ENCODE assay signal across 13 cellular contexts in genomic region chr9:127746959-127747569, GRCh38. TPM values are rescaled to one million over a fixed set of nuclear protein-coding genes. Genes with fewer than 3 reads are reported as not detected.
DNase-seq lines count a peak whose midpoint lies in the region; ATAC-seq, FAIRE-seq and TF ChIP-seq lines count a peak whose summit lies in the region.
"Had no signal": no experiment of that assay in that cellular context is flagged by ENCODE, and none has a peak within 500 bp of the region (broad histone marks: within the 10 kb centered on the region; RNA-seq: fewer than 3 reads in every experiment).

No MANE protein-coding gene starts in this region.

- H3K27ac ChIP-seq in HepG2 (ENCODE audit: extremely low read length, insufficient read depth, low read length) = no peak overlapping the region
- H3K27ac ChIP-seq in right lobe of liver = no peak overlapping the region
- no peak overlapping the region for H3K27ac ChIP-seq in left lung
- H3K27ac ChIP-seq: stomach had no signal

- TF ChIP-seq CTCF in HepG2 (CRISPR knock-in tag; IDR thresholded peaks at IDR 0.05) (peak; percentile 18; the same call in 1 of the 2 replicates), right lobe of liver (IDR thresholded peaks at IDR 0.05) (no peak), astrocyte of the spinal cord (IDR thresholded peaks at IDR 0.05; ENCODE audit: low read depth, low read length) (peak; percentile 3), left lung (IDR thresholded peaks at IDR 0.05) (no peak)

- no peaks in the 10 kb centered on the region for H3K79me2 ChIP-seq in HepG2 (ENCODE audit: insufficient read depth, low read length)

- no peak overlapping the region for H3K4me3 Mint-ChIP-seq in stimulated activated naive B cell treated with anti-CD40 and anti-IgM and Interleukin-4, amounts not matched to agents 10 μg/mL and 1 μg/mL and 100 μg/mL, for 72 hours
- H3K4me3 Mint-ChIP-seq: mesothelial cell of epicardium had no signal

- H2AFZ ChIP-seq in HepG2 (ENCODE audit: low read length) = no peak overlapping the region

- DNase-seq in HepG2 (ENCODE audit: low spot score) (no peak), right lobe of liver (no peak), SW480 (ENCODE audit: low spot score) (peak; percentile 45), astrocyte of the spinal cord (ENCODE audit: low read depth, low spot score) (no peak), NCI-H510A treated with DMSO at 0.1 percent for 48 hours (lab: John Stamatoyannopoulos, UW) (no peak), left lung (no peak), left cardiac atrium (no peak)
- DNase-seq in stimulated activated naive B cell treated with anti-CD40 and anti-IgM and Interleukin-4, amounts not matched to agents 10 μg/mL and 1 μg/mL and 100 μg/mL, for 72 hours = no peak
- DNase-seq: amygdala, NCI-H1417, stomach had no signal

- no peaks in the 10 kb centered on the region for H3K4me1 ChIP-seq in HepG2 (ENCODE audit: insufficient read depth, low read length)
- H3K4me1 ChIP-seq in right lobe of liver = no peaks in the 10 kb centered on the region
- peaks cover 0 to 7% of the 10 kb centered on the region in 2 donors for H3K4me1 ChIP-seq in left lung

- 36% methylated on average over 7 of the region's 15 CpGs for WGBS in HepG2 (ENCODE audit: low lambda C conversion rate)
- 40% methylated on average over 5 of the region's 15 CpGs for WGBS in right lobe of liver (ENCODE audit: insufficient coverage, low coverage, low lambda C conversion rate, missing lambda C conversion rate)

- TF ChIP-seq POLR2A in HepG2 (IDR thresholded peaks at IDR 0.05; ENCODE audit: insufficient read depth in 1 of 2, low read depth in 2 of 2, low read length in 2 of 2) = no peak
- no peak for TF ChIP-seq POLR2A in right lobe of liver (IDR thresholded peaks at IDR 0.05)

- no peak overlapping the region for H3K9ac ChIP-seq in HepG2 (ENCODE audit: insufficient read depth, low read depth, low read length)

- no peak for FAIRE-seq in HepG2 (lab: Jason Lieb, UNC)
- FAIRE-seq: keratinocyte had no signal

- H3K27me3 ChIP-seq in HepG2 (ENCODE audit: control insufficient read depth in 1 of 2, insufficient read depth in 2 of 2, low read length in 2 of 2) (peaks cover 4 to 50% of the 10 kb centered on the region in 2 experiments; a peak in 3 of 5 replicates), right lobe of liver (peaks cover 0 to 8% of the 10 kb centered on the region in 2 donors), left lung (no peaks in the 10 kb centered on the region)

- in situ Hi-C loops in HepG2 (cut with HindIII; ENCODE audit: extremely low pct_ligation_motif_present, low pct_unique_long_range_greater_than_20kb) (no loop called here), astrocyte of the spinal cord (cut with HindIII; ENCODE audit: low sequenced_read_pairs) (no loop called here)

- no peak for TF ChIP-seq EP300 in HepG2 (IDR thresholded peaks at IDR 0.05; ENCODE audit: low read depth in 2 of 2, low read length in 2 of 2)
- no peak for TF ChIP-seq EP300 in HepG2 (CRISPR knock-in tag; IDR thresholded peaks at IDR 0.05; ENCODE audit: borderline replicate concordance)

- no peak for TF ChIP-seq RAD21 in HepG2 (CRISPR knock-in tag; IDR thresholded peaks at IDR 0.05)

- POLR2A ChIA-PET in HepG2 (lab: Yijun Ruan, JAX) = interaction anchor here (1.8 kb wide), 1 partner anchor 24 kb away, joined by 3 read pairs; no protein-coding TSS in a partner anchor

- H3K27ac Mint-ChIP-seq in stimulated activated naive B cell treated with anti-CD40 and anti-IgM and Interleukin-4, amounts not matched to agents 10 μg/mL and 1 μg/mL and 100 μg/mL, for 72 hours = peak overlapping the region; percentile 31
- H3K27ac Mint-ChIP-seq: mesothelial cell of epicardium had no signal

- CTCF ChIA-PET in HepG2 (lab: Yijun Ruan, JAX; ENCODE audit: low intra/inter-chr PET ratio, low total read pairs) = interaction anchor here (1.4 kb wide), 1 partner anchor 157 kb away, joined by 3 read pairs; no protein-coding TSS in a partner anchor

- no peaks in the 10 kb centered on the region for H4K20me1 ChIP-seq in HepG2 (ENCODE audit: insufficient read depth, low read length)

- no TSS peak for BruUV-seq in HepG2 (replicated peaks; lab: Mats Ljungman, UMichigan)

- no peaks in the 10 kb centered on the region for H3K9me3 ChIP-seq in HepG2 (ENCODE audit: low read length)
- H3K9me3 ChIP-seq in right lobe of liver = no peaks in the 10 kb centered on the region
- no peaks in the 10 kb centered on the region for H3K9me3 ChIP-seq in left lung
- H3K9me3 ChIP-seq: stomach had no signal

- no peak overlapping the region for H3K4me3 ChIP-seq in HepG2 (replicated peaks in 1 of 3; ENCODE audit: insufficient read depth in 1 of 3, low read depth in 2 of 3, low read length in 3 of 3)
- H3K4me3 ChIP-seq in right lobe of liver = no peak overlapping the region
- no peak overlapping the region for H3K4me3 ChIP-seq in astrocyte of the spinal cord (ENCODE audit: low read depth, low read length)
- no peak overlapping the region for H3K4me3 ChIP-seq in left lung
- H3K4me3 ChIP-seq: stomach had no signal

- peaks cover 52 to 60% of the 10 kb centered on the region in 2 donors for H3K36me3 Mint-ChIP-seq in stimulated activated naive B cell treated with anti-CD40 and anti-IgM and Interleukin-4, amounts not matched to agents 10 μg/mL and 1 μg/mL and 100 μg/mL, for 72 hours
- H3K36me3 Mint-ChIP-seq: mesothelial cell of epicardium had no signal

- intact Hi-C loops in HepG2 (cut with micrococcal nuclease; ENCODE audit: unreplicated experiment) = no loop called here
- intact Hi-C loops in right lobe of liver (cut with DNase I) = no loop called here
- intact Hi-C loops in left lung (cut with DNase I) = no loop called here
- intact Hi-C loops in left cardiac atrium (cut with DNase I) = no loop called here

- H3K27me3 Mint-ChIP-seq in stimulated activated naive B cell treated with anti-CD40 and anti-IgM and Interleukin-4, amounts not matched to agents 10 μg/mL and 1 μg/mL and 100 μg/mL, for 72 hours = no peaks in the 10 kb centered on the region

- peaks cover 3 to 4% of the 10 kb centered on the region in 2 donors for H3K4me1 Mint-ChIP-seq in stimulated activated naive B cell treated with anti-CD40 and anti-IgM and Interleukin-4, amounts not matched to agents 10 μg/mL and 1 μg/mL and 100 μg/mL, for 72 hours

- no peak overlapping the region for H3K4me2 ChIP-seq in HepG2 (ENCODE audit: low read depth, low read length)

- no peaks in the 10 kb centered on the region for H3K9me3 Mint-ChIP-seq in stimulated activated naive B cell treated with anti-CD40 and anti-IgM and Interleukin-4, amounts not matched to agents 10 μg/mL and 1 μg/mL and 100 μg/mL, for 72 hours
- H3K9me3 Mint-ChIP-seq: mesothelial cell of epicardium had no signal

- H3K36me3 ChIP-seq in HepG2 (replicated peaks in 1 of 2; ENCODE audit: control insufficient read depth in 1 of 2, insufficient read depth in 2 of 2, low read length in 2 of 2) (no peaks in the 10 kb centered on the region), right lobe of liver (no peaks in the 10 kb centered on the region), left lung (peaks cover 0 to 96% of the 10 kb centered on the region in 2 donors)

- ATAC-seq in HepG2 (peak; percentile 64; the same call in 2 of the 3 replicates), right lobe of liver (no peak), left lung (no peak), left cardiac atrium (no peak)
- ATAC-seq in stimulated activated naive B cell treated with anti-CD40 and anti-IgM and Interleukin-4, amounts not matched to agents 10 μg/mL and 1 μg/mL and 100 μg/mL, for 72 hours (replicated peaks) = no peak

RNA-seq across cellular contexts. Expression of gene TOR2A, which starts 12.0 kb away (rescaled TPM):
- total RNA-seq in HepG2 (2016; rRNA removed; fragmentation: Illumina TruSeq; extraction: Trizol) = 5.5 and 7.2 TPM in 2 replicates
- 5.2 and 7.3 TPM in 2 replicates for total RNA-seq in HepG2 (2016; cell fraction: cytosol; rRNA removed; fragmentation: Illumina TruSeq; extraction: Trizol; ENCODE audit: low read depth)
- 4.5 and 7.9 TPM in 2 replicates for total RNA-seq in HepG2 (2016; cell fraction: insoluble cytoplasmic fraction; rRNA removed; fragmentation: Illumina TruSeq; extraction: Trizol)
- 7.9 and 11.8 TPM in 2 replicates for total RNA-seq in HepG2 (2016; cell fraction: membrane; rRNA removed; fragmentation: Illumina TruSeq; extraction: Trizol)
- total RNA-seq in HepG2 (2016; cell fraction: nucleus; rRNA removed; fragmentation: Illumina TruSeq; extraction: Trizol) = 6.0 and 8.4 TPM in 2 replicates
- 3.5 and 4.9 TPM in 2 replicates for polyA plus RNA-seq in HepG2 (2011; rRNA removed)
- 3.9 and 7.0 TPM in 2 replicates for polyA plus RNA-seq in HepG2 (2011; cell fraction: cytosol; rRNA removed)
- polyA plus RNA-seq in HepG2 (2011; cell fraction: nucleus; rRNA removed) = 10.9 and 13.2 TPM in 2 replicates
- polyA plus RNA-seq in HepG2 (2012) = 3.9 and 5.6 TPM in 2 replicates
- polyA plus RNA-seq in HepG2 (2016; cell fraction: cytosol; fragmentation: Illumina TruSeq; extraction: Trizol; ENCODE audit: low read depth) = 7.5 and 14.0 TPM in 2 replicates
- polyA plus RNA-seq in HepG2 (2016; cell fraction: insoluble cytoplasmic fraction; fragmentation: Illumina TruSeq; extraction: Trizol; ENCODE audit: low read depth) = 8.1 and 8.2 TPM in 2 replicates
- polyA plus RNA-seq in HepG2 (2016; cell fraction: membrane; fragmentation: Illumina TruSeq; extraction: Trizol; ENCODE audit: low read depth) = 13.5 and 15.3 TPM in 2 replicates
- polyA plus RNA-seq in HepG2 (2016; cell fraction: nucleus; fragmentation: Illumina TruSeq; extraction: Trizol; ENCODE audit: insufficient read depth, low read depth) = 15.9 and 17.9 TPM in 2 replicates
- polyA minus RNA-seq in HepG2 (2011; rRNA and poly(A)+ RNA removed; ENCODE audit: low replicate concordance) = 5.5 and 15.6 TPM in 2 replicates
- 3.2 and 3.6 TPM in 2 replicates for polyA minus RNA-seq in HepG2 (2011; cell fraction: cytosol; rRNA and poly(A)+ RNA removed)
- polyA minus RNA-seq in HepG2 (2011; cell fraction: nucleus; rRNA and poly(A)+ RNA removed) = 2.4 and 3.0 TPM in 2 replicates
- 10 to 100 TPM in 2 of 6 experiments, 1 to 10 TPM in 4; 6.1 to 15.3 (median 7.7) TPM for total RNA-seq in right lobe of liver
- 10 to 100 TPM; 19.5 to 21.8 TPM for total RNA-seq in left lung
- 1 to 10 TPM; 5.1 TPM for total RNA-seq in left cardiac atrium

RNA-seq across cellular contexts. Expression of gene TTC16, which starts 31.2 kb away (rescaled TPM):
- total RNA-seq in HepG2 (2016; rRNA removed; fragmentation: Illumina TruSeq; extraction: Trizol) (not detected in 2 replicates), right lobe of liver (under 1 TPM in 2 of 6 experiments, not detected in 4; 0.05 to 0.12 TPM), left lung (1 to 10 TPM in 1 of 2 donors, under 1 TPM in 1; 0.15 to 1.0 TPM), left cardiac atrium (under 1 TPM; 0.05 to 0.09 TPM)
- total RNA-seq in HepG2 (2016; cell fraction: cytosol; rRNA removed; fragmentation: Illumina TruSeq; extraction: Trizol; ENCODE audit: low read depth) = not detected in 2 replicates
- total RNA-seq in HepG2 (2016; cell fraction: insoluble cytoplasmic fraction; rRNA removed; fragmentation: Illumina TruSeq; extraction: Trizol) = not detected in 2 replicates
- not detected in 2 replicates for total RNA-seq in HepG2 (2016; cell fraction: membrane; rRNA removed; fragmentation: Illumina TruSeq; extraction: Trizol)
- total RNA-seq in HepG2 (2016; cell fraction: nucleus; rRNA removed; fragmentation: Illumina TruSeq; extraction: Trizol) = not detected in 2 replicates
- not detected in 2 replicates for polyA plus RNA-seq in HepG2 (2011; rRNA removed)
- 0.03 TPM in 1 of 2 replicates, not detected in the other for polyA plus RNA-seq in HepG2 (2011; cell fraction: cytosol; rRNA removed)
- polyA plus RNA-seq in HepG2 (2011; cell fraction: nucleus; rRNA removed) = 0.08 TPM in 1 of 2 replicates, not detected in the other
- polyA plus RNA-seq in HepG2 (2012) = not detected in 2 replicates
- not detected in 2 replicates for polyA plus RNA-seq in HepG2 (2016; cell fraction: cytosol; fragmentation: Illumina TruSeq; extraction: Trizol; ENCODE audit: low read depth)
- polyA plus RNA-seq in HepG2 (2016; cell fraction: insoluble cytoplasmic fraction; fragmentation: Illumina TruSeq; extraction: Trizol; ENCODE audit: low read depth) = not detected in 2 replicates
- polyA plus RNA-seq in HepG2 (2016; cell fraction: membrane; fragmentation: Illumina TruSeq; extraction: Trizol; ENCODE audit: low read depth) = 0.09 TPM in 1 of 2 replicates, not detected in the other
- polyA plus RNA-seq in HepG2 (2016; cell fraction: nucleus; fragmentation: Illumina TruSeq; extraction: Trizol; ENCODE audit: insufficient read depth, low read depth) = not detected in 2 replicates
- 0.72 TPM in 1 of 2 replicates, not detected in the other for polyA minus RNA-seq in HepG2 (2011; rRNA and poly(A)+ RNA removed; ENCODE audit: low replicate concordance)
- not detected in 2 replicates for polyA minus RNA-seq in HepG2 (2011; cell fraction: cytosol; rRNA and poly(A)+ RNA removed)
- not detected in 2 replicates for polyA minus RNA-seq in HepG2 (2011; cell fraction: nucleus; rRNA and poly(A)+ RNA removed)
- total RNA-seq: stomach had no signal
- polyA plus RNA-seq: keratinocyte had no signal

RNA-seq across cellular contexts. Expression of gene SH2D3C, which starts 31.4 kb away (rescaled TPM):
- total RNA-seq in HepG2 (2016; rRNA removed; fragmentation: Illumina TruSeq; extraction: Trizol) (not detected in 2 replicates), right lobe of liver (1 to 10 TPM; 1.7 to 5.6 (median 2.7) TPM), left lung (10 to 100 TPM; 21.7 to 41.9 TPM), left cardiac atrium (10 to 100 TPM; 18.4 to 21.5 TPM)
- total RNA-seq in HepG2 (2016; cell fraction: cytosol; rRNA removed; fragmentation: Illumina TruSeq; extraction: Trizol; ENCODE audit: low read depth) = not detected in 2 replicates
- total RNA-seq in HepG2 (2016; cell fraction: insoluble cytoplasmic fraction; rRNA removed; fragmentation: Illumina TruSeq; extraction: Trizol) = not detected in 2 replicates
- total RNA-seq in HepG2 (2016; cell fraction: membrane; rRNA removed; fragmentation: Illumina TruSeq; extraction: Trizol) = not detected in 2 replicates
- not detected in 2 replicates for total RNA-seq in HepG2 (2016; cell fraction: nucleus; rRNA removed; fragmentation: Illumina TruSeq; extraction: Trizol)
- not detected in 2 replicates for polyA plus RNA-seq in HepG2 (2011; rRNA removed)
- polyA plus RNA-seq in HepG2 (2011; cell fraction: cytosol; rRNA removed) = 0.03 TPM in 1 of 2 replicates, not detected in the other
- not detected in 2 replicates for polyA plus RNA-seq in HepG2 (2011; cell fraction: nucleus; rRNA removed)
- polyA plus RNA-seq in HepG2 (2012) = 0.19 TPM in 1 of 2 replicates, not detected in the other
- not detected in 2 replicates for polyA plus RNA-seq in HepG2 (2016; cell fraction: cytosol; fragmentation: Illumina TruSeq; extraction: Trizol; ENCODE audit: low read depth)
- polyA plus RNA-seq in HepG2 (2016; cell fraction: insoluble cytoplasmic fraction; fragmentation: Illumina TruSeq; extraction: Trizol; ENCODE audit: low read depth) = not detected in 2 replicates
- polyA plus RNA-seq in HepG2 (2016; cell fraction: membrane; fragmentation: Illumina TruSeq; extraction: Trizol; ENCODE audit: low read depth) = not detected in 2 replicates
- not detected in 2 replicates for polyA plus RNA-seq in HepG2 (2016; cell fraction: nucleus; fragmentation: Illumina TruSeq; extraction: Trizol; ENCODE audit: insufficient read depth, low read depth)
- polyA minus RNA-seq in HepG2 (2011; rRNA and poly(A)+ RNA removed; ENCODE audit: low replicate concordance) = 0.20 and 0.84 TPM in 2 replicates
- polyA minus RNA-seq in HepG2 (2011; cell fraction: cytosol; rRNA and poly(A)+ RNA removed) = not detected in 2 replicates
- not detected in 2 replicates for polyA minus RNA-seq in HepG2 (2011; cell fraction: nucleus; rRNA and poly(A)+ RNA removed)

RNA-seq across cellular contexts. Expression of gene PTRH1, which starts 31.6 kb away (rescaled TPM):
- total RNA-seq in HepG2 (2016; rRNA removed; fragmentation: Illumina TruSeq; extraction: Trizol) = 7.6 and 10.4 TPM in 2 replicates
- total RNA-seq in HepG2 (2016; cell fraction: cytosol; rRNA removed; fragmentation: Illumina TruSeq; extraction: Trizol; ENCODE audit: low read depth) = 3.7 and 4.7 TPM in 2 replicates
- 9.5 and 11.7 TPM in 2 replicates for total RNA-seq in HepG2 (2016; cell fraction: insoluble cytoplasmic fraction; rRNA removed; fragmentation: Illumina TruSeq; extraction: Trizol)
- total RNA-seq in HepG2 (2016; cell fraction: membrane; rRNA removed; fragmentation: Illumina TruSeq; extraction: Trizol) = 3.7 and 4.4 TPM in 2 replicates
- total RNA-seq in HepG2 (2016; cell fraction: nucleus; rRNA removed; fragmentation: Illumina TruSeq; extraction: Trizol) = 3.4 and 3.9 TPM in 2 replicates
- 4.0 and 5.4 TPM in 2 replicates for polyA plus RNA-seq in HepG2 (2011; rRNA removed)
- polyA plus RNA-seq in HepG2 (2011; cell fraction: cytosol; rRNA removed) = 5.4 and 8.9 TPM in 2 replicates
- polyA plus RNA-seq in HepG2 (2011; cell fraction: nucleus; rRNA removed) = 6.0 and 7.2 TPM in 2 replicates
- 3.0 and 3.2 TPM in 2 replicates for polyA plus RNA-seq in HepG2 (2012)
- polyA plus RNA-seq in HepG2 (2016; cell fraction: cytosol; fragmentation: Illumina TruSeq; extraction: Trizol; ENCODE audit: low read depth) = 3.5 and 3.9 TPM in 2 replicates
- polyA plus RNA-seq in HepG2 (2016; cell fraction: insoluble cytoplasmic fraction; fragmentation: Illumina TruSeq; extraction: Trizol; ENCODE audit: low read depth) = 8.4 and 8.9 TPM in 2 replicates
- polyA plus RNA-seq in HepG2 (2016; cell fraction: membrane; fragmentation: Illumina TruSeq; extraction: Trizol; ENCODE audit: low read depth) = 3.9 and 4.4 TPM in 2 replicates
- 6.4 and 9.2 TPM in 2 replicates for polyA plus RNA-seq in HepG2 (2016; cell fraction: nucleus; fragmentation: Illumina TruSeq; extraction: Trizol; ENCODE audit: insufficient read depth, low read depth)
- 5.1 and 17.9 TPM in 2 replicates for polyA minus RNA-seq in HepG2 (2011; rRNA and poly(A)+ RNA removed; ENCODE audit: low replicate concordance)
- 1.8 and 1.9 TPM in 2 replicates for polyA minus RNA-seq in HepG2 (2011; cell fraction: cytosol; rRNA and poly(A)+ RNA removed)
- 1.9 and 3.9 TPM in 2 replicates for polyA minus RNA-seq in HepG2 (2011; cell fraction: nucleus; rRNA and poly(A)+ RNA removed)
- 10 to 100 TPM in 2 of 6 experiments, 1 to 10 TPM in 4; 4.8 to 21.2 (median 6.8) TPM for total RNA-seq in right lobe of liver
- 10 to 100 TPM; 17.1 to 20.2 TPM for total RNA-seq in left lung
- 10 to 100 TPM; 12.3 to 14.3 TPM for total RNA-seq in left cardiac atrium

RNA-seq across cellular contexts. Expression of gene CDK9, which starts 38.8 kb away (rescaled TPM):
- total RNA-seq in HepG2 (2016; rRNA removed; fragmentation: Illumina TruSeq; extraction: Trizol) = 16.8 TPM in 2 replicates
- 5.3 and 6.3 TPM in 2 replicates for total RNA-seq in HepG2 (2016; cell fraction: cytosol; rRNA removed; fragmentation: Illumina TruSeq; extraction: Trizol; ENCODE audit: low read depth)
- total RNA-seq in HepG2 (2016; cell fraction: insoluble cytoplasmic fraction; rRNA removed; fragmentation: Illumina TruSeq; extraction: Trizol) = 14.3 and 15.5 TPM in 2 replicates
- total RNA-seq in HepG2 (2016; cell fraction: membrane; rRNA removed; fragmentation: Illumina TruSeq; extraction: Trizol) = 13.1 and 13.7 TPM in 2 replicates
- total RNA-seq in HepG2 (2016; cell fraction: nucleus; rRNA removed; fragmentation: Illumina TruSeq; extraction: Trizol) = 13.7 and 14.2 TPM in 2 replicates
- polyA plus RNA-seq in HepG2 (2011; rRNA removed) = 21.5 and 26.1 TPM in 2 replicates
- 16.1 and 24.8 TPM in 2 replicates for polyA plus RNA-seq in HepG2 (2011; cell fraction: cytosol; rRNA removed)
- polyA plus RNA-seq in HepG2 (2011; cell fraction: nucleus; rRNA removed) = 85.3 and 97.2 TPM in 2 replicates
- 18.5 and 23.5 TPM in 2 replicates for polyA plus RNA-seq in HepG2 (2012)
- 7.2 and 7.8 TPM in 2 replicates for polyA plus RNA-seq in HepG2 (2016; cell fraction: cytosol; fragmentation: Illumina TruSeq; extraction: Trizol; ENCODE audit: low read depth)
- polyA plus RNA-seq in HepG2 (2016; cell fraction: insoluble cytoplasmic fraction; fragmentation: Illumina TruSeq; extraction: Trizol; ENCODE audit: low read depth) = 21.4 and 33.5 TPM in 2 replicates
- 10.9 and 12.8 TPM in 2 replicates for polyA plus RNA-seq in HepG2 (2016; cell fraction: membrane; fragmentation: Illumina TruSeq; extraction: Trizol; ENCODE audit: low read depth)
- polyA plus RNA-seq in HepG2 (2016; cell fraction: nucleus; fragmentation: Illumina TruSeq; extraction: Trizol; ENCODE audit: insufficient read depth, low read depth) = 35.3 and 35.6 TPM in 2 replicates
- 47.9 and 105 TPM in 2 replicates for polyA minus RNA-seq in HepG2 (2011; rRNA and poly(A)+ RNA removed; ENCODE audit: low replicate concordance)
- 13.9 and 18.8 TPM in 2 replicates for polyA minus RNA-seq in HepG2 (2011; cell fraction: cytosol; rRNA and poly(A)+ RNA removed)
- 27.6 and 29.4 TPM in 2 replicates for polyA minus RNA-seq in HepG2 (2011; cell fraction: nucleus; rRNA and poly(A)+ RNA removed)
- 100 to 1,000 TPM in 1 of 6 experiments, 10 to 100 TPM in 5; 49.4 to 107 (median 54.5) TPM for total RNA-seq in right lobe of liver
- total RNA-seq in left lung = 10 to 100 TPM; 78.8 to 83.4 TPM
- 10 to 100 TPM; 58.3 to 64.2 TPM for total RNA-seq in left cardiac atrium

Comparison
In these comparisons a context has a peak if more than half of its experiments do, and no peak if none do; other contexts are left out.
1. CTCF ChIP-seq: peak in HepG2 (single experiment) and astrocyte of the spinal cord (single experiment); none in right lobe of liver (0 of 4) and left lung (0 of 2).